1 cellular context compared by ENCODE assay signal in genomic region chr17:50087246-50087911, GRCh38.
TF ChIP-seq lines count a peak whose summit lies in the region.

No MANE protein-coding gene starts in this region.

TF ChIP-seq in HepG2, 621 proteins besides CTCF, POLR2A, EP300 and RAD21 (continued from another document):
- TF ChIP-seq HNF1B (CRISPR knock-in tag; IDR thresholded peaks at IDR 0.05) (peak; percentile 40; the same call in 1 of the 2 replicates), YY1 (IDR thresholded peaks at IDR 0.05; ENCODE audit: insufficient read depth, insufficient replicate concordance, low read depth, low read length) (peak; percentile 27), KDM3A (CRISPR knock-in tag; IDR thresholded peaks at IDR 0.05; ENCODE audit: low read depth) (0 out of 2 replicates have a peak, but pooled peaks have one; percentile 58), ZNF772 (CRISPR knock-in tag; IDR thresholded peaks at IDR 0.05) (0 out of 2 replicates have a peak, but pooled peaks have one; percentile 53), ZFY (CRISPR knock-in tag; IDR thresholded peaks at IDR 0.05) (peak; percentile 26; the same call in 1 of the 2 replicates), RXRA (CRISPR knock-in tag; IDR thresholded peaks at IDR 0.05) (peak; percentile 59; the same call in 1 of the 2 replicates), SP2 (CRISPR knock-in tag; IDR thresholded peaks at IDR 0.05) (peak; percentile 54; the same call in 1 of the 2 replicates), ZNF891 (CRISPR knock-in tag; IDR thresholded peaks at IDR 0.05) (peak; percentile 44; the same call in 1 of the 2 replicates), XRCC5 (optimal IDR thresholded peaks at IDR 0.05; ENCODE audit: low read length) (peak; percentile 85)
- TF ChIP-seq, protein P1, sequence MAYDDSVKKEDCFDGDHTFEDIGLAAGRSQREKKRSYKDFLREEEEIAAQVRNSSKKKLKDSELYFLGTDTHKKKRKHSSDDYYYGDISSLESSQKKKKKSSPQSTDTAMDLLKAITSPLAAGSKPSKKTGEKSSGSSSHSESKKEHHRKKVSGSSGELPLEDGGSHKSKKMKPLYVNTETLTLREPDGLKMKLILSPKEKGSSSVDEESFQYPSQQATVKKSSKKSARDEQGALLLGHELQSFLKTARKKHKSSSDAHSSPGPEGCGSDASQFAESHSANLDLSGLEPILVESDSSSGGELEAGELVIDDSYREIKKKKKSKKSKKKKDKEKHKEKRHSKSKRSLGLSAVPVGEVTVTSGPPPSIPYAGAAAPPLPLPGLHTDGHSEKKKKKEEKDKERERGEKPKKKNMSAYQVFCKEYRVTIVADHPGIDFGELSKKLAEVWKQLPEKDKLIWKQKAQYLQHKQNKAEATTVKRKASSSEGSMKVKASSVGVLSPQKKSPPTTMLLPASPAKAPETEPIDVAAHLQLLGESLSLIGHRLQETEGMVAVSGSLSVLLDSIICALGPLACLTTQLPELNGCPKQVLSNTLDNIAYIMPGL (CRISPR knock-in tag; IDR thresholded peaks at IDR 0.05; ENCODE audit: borderline replicate concordance in 1 of 2, low read depth in 1 of 2), result peak in 1 of 2 experiments; percentile 69; a peak in 2 of 4 replicates
